ENCODE assay signal across 8 cellular contexts in the genomic region with DNA sequence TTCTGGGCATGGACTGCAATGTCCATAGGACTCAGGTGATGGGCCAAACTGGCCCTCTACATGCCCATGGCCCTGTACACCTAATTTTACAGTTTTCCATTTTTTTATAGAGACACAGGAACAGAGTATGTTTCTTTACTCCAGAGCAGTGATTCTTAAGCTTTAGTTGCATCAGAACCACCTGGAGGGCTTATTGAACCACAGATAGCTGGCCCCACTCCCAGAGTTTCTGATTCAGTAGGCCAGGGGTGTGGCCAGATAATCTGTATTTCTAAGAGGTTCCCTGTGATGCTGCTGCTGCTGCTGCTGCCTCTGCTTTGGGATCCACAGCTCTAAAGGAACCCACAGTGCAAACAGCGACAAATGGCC. TPM values are rescaled to one million over a fixed set of nuclear protein-coding genes. Genes with fewer than 3 reads are reported as not detected.
A peak's percentile ranks its signal among the peaks of the same experiment; 100 is the strongest.
DNase-seq lines count a peak whose midpoint lies in the region; ATAC-seq and TF ChIP-seq lines count a peak whose summit lies in the region.

No MANE protein-coding gene starts in this region.

- no peak for TF ChIP-seq POLR2A in suprapubic skin (IDR thresholded peaks at IDR 0.05)

- H3K36me3 Mint-ChIP-seq in natural killer cell treated with Interleukin-12 subunit alpha and Interleukin-12 subunit beta and Interleukin-15 and Interleukin-18, amount 100 ng/mL, for 72 hours = no peaks in the 10 kb centered on the region

- DNase-seq in DMS153 treated with DMSO at 0.1 percent for 48 hours (lab: John Stamatoyannopoulos, UW; ENCODE audit: unreplicated experiment) (peak; percentile 49), NCI-H82 (lab: John Stamatoyannopoulos, UW) (peak; percentile 96), fibroblast of pulmonary artery (ENCODE audit: low read depth) (peak; percentile 73), suprapubic skin (ENCODE audit: low spot score in 2 of 2) (no peak), SKM-1 treated with dmso at 0.1 percent for 144 hours (lab: John Stamatoyannopoulos, UW; ENCODE audit: unreplicated experiment) (no peak), ureter (ENCODE audit: low spot score) (no peak)
- no peak for DNase-seq in natural killer cell treated with Interleukin-12 subunit alpha and Interleukin-12 subunit beta and Interleukin-15 and Interleukin-18, amount 100 ng/mL, for 72 hours (ENCODE audit: low spot score)

- no peaks in the 10 kb centered on the region for H3K9me3 ChIP-seq in suprapubic skin

- TF ChIP-seq CTCF in fibroblast of pulmonary artery (IDR thresholded peaks at IDR 0.05; ENCODE audit: low read length, missing control alignments) = no peak
- no peak for TF ChIP-seq CTCF in suprapubic skin (IDR thresholded peaks at IDR 0.05)

- H3K4me1 ChIP-seq in suprapubic skin = peaks cover 29% of the 10 kb centered on the region

- peaks cover 19 to 28% of the 10 kb centered on the region in 2 donors for H3K27me3 Mint-ChIP-seq in natural killer cell treated with Interleukin-12 subunit alpha and Interleukin-12 subunit beta and Interleukin-15 and Interleukin-18, amount 100 ng/mL, for 72 hours

- H3K27ac ChIP-seq in suprapubic skin = peak overlapping the region; percentile 64

- no peaks in the 10 kb centered on the region for H3K36me3 ChIP-seq in suprapubic skin

- H3K4me1 Mint-ChIP-seq in natural killer cell treated with Interleukin-12 subunit alpha and Interleukin-12 subunit beta and Interleukin-15 and Interleukin-18, amount 100 ng/mL, for 72 hours (ENCODE audit: low read depth in 2 of 2) = no peaks in the 10 kb centered on the region

- no peaks in the 10 kb centered on the region for H3K27me3 ChIP-seq in suprapubic skin

- WGBS in suprapubic skin = 50% methylated on average over 1 of the region's 1 CpG

- no peak for TF ChIP-seq EP300 in suprapubic skin (IDR thresholded peaks at IDR 0.05)

- H3K4me3 ChIP-seq in fibroblast of pulmonary artery (replicated peaks; ENCODE audit: low read depth, low read length) = no peak overlapping the region
- H3K4me3 ChIP-seq in suprapubic skin = no peak overlapping the region

- no peak overlapping the region for H3K4me3 Mint-ChIP-seq in natural killer cell treated with Interleukin-12 subunit alpha and Interleukin-12 subunit beta and Interleukin-15 and Interleukin-18, amount 100 ng/mL, for 72 hours

- H3K9me3 Mint-ChIP-seq in natural killer cell treated with Interleukin-12 subunit alpha and Interleukin-12 subunit beta and Interleukin-15 and Interleukin-18, amount 100 ng/mL, for 72 hours = no peaks in the 10 kb centered on the region

- H3K27ac Mint-ChIP-seq in natural killer cell treated with Interleukin-12 subunit alpha and Interleukin-12 subunit beta and Interleukin-15 and Interleukin-18, amount 100 ng/mL, for 72 hours = no peak overlapping the region

- ATAC-seq in HG03025 (IDR thresholded peaks at IDR 0.05; ENCODE audit: low FRiP score, unreplicated experiment) = peak; percentile 55
- ATAC-seq in natural killer cell treated with Interleukin-12 subunit alpha and Interleukin-12 subunit beta and Interleukin-15 and Interleukin-18, amount 100 ng/mL, for 72 hours = no peak

RNA-seq across cellular contexts. Expression of a gene that starts 5.1 kb away (rescaled TPM):
- total RNA-seq in suprapubic skin = 10 to 100 TPM in 2 of 4 donors, 1 to 10 TPM in 2; 5.6 to 36.2 (median 13.4) TPM
- not detected for total RNA-seq in natural killer cell treated with Interleukin-12 subunit alpha and Interleukin-12 subunit beta and Interleukin-15 and Interleukin-18, amount 100 ng/mL, for 72 hours
- total RNA-seq in ureter = 33.0 TPM

RNA-seq across cellular contexts. Expression of a gene that starts 58.1 kb away (rescaled TPM):
- total RNA-seq in suprapubic skin = not detected
- total RNA-seq in natural killer cell treated with Interleukin-12 subunit alpha and Interleukin-12 subunit beta and Interleukin-15 and Interleukin-18, amount 100 ng/mL, for 72 hours = not detected
- total RNA-seq in ureter = not detected

Comparison
In these comparisons a context has a peak if more than half of its experiments do, and no peak if none do; other contexts are left out.
1. DNase-seq: peak in DMS153 treated with DMSO at 0.1 percent for 48 hours (single experiment), NCI-H82 (single experiment) and fibroblast of pulmonary artery (single experiment); none in suprapubic skin (0 of 2), SKM-1 treated with dmso at 0.1 percent for 144 hours (single experiment), natural killer cell treated with Interleukin-12 subunit alpha and Interleukin-12 subunit beta and Interleukin-15 and Interleukin-18, amount 100 ng/mL, for 72 hours (single experiment) and ureter (single experiment).
2. RNA of a gene that starts 5.1 kb away (total RNA-seq): 33.0 TPM in ureter (single experiment) and 5.6 to 36.2 TPM in suprapubic skin; not detected in natural killer cell treated with Interleukin-12 subunit alpha and Interleukin-12 subunit beta and Interleukin-15 and Interleukin-18, amount 100 ng/mL, for 72 hours; every median in the first group is over 4 times any median in the second.